Comparison of ENCODE assay signal across 1 cellular context in the genomic region with DNA sequence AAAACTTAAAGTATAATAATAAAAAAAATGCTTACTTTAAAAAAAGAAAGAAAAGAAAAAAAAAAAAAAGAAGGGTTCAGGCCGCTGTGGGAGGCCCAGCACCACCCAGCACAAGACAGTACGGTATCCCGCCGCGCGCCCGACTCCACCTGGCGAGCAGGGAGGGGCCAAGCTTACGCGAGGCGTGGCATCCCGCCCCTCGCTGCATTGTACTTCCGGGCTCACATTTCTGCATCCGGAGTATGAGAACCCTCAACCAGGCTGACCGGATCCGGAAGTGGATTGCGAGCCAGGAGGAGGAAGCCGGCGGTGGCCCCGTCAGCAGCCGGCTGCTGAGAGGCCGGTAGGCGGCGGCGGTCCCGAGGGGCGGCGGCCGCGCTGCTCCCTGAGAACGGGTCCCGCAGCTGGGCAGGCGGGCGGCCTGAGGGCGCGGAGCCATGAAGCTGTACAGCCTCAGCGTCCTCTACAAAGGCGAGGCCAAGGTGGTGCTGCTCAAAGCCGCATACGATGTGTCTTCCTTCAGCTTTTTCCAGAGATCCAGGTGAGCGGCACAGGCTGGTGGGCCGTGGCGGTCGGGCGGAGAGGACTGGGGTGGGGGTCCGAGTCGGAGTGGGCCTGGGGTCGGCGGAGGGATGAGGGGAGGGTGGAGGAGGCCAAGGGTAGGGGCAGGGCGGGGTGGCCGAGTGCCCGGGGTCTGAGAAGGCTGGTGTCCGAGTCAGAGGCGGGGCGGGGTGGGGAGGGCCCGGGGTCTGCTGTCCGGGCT.
TF ChIP-seq lines count a peak whose summit lies in the region.

A gene (plus strand): TSS at position 280 of the 763 bp plus-strand sequence. CDS start 158 bp downstream, at position 438.

TF ChIP-seq in IMR-90, 13 proteins besides CTCF, POLR2A, EP300 and RAD21 (continued from another document):
- TF ChIP-seq, protein P1, sequence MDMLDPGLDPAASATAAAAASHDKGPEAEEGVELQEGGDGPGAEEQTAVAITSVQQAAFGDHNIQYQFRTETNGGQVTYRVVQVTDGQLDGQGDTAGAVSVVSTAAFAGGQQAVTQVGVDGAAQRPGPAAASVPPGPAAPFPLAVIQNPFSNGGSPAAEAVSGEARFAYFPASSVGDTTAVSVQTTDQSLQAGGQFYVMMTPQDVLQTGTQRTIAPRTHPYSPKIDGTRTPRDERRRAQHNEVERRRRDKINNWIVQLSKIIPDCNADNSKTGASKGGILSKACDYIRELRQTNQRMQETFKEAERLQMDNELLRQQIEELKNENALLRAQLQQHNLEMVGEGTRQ (IDR thresholded peaks at IDR 0.05; ENCODE audit: low read depth, low read length), result no peak
- TF ChIP-seq MXI1 (IDR thresholded peaks at IDR 0.05; ENCODE audit: borderline replicate concordance, low read depth, low read length) (peak; percentile 75; the same call in 1 of the 2 replicates), RFX5 (IDR thresholded peaks at IDR 0.05; ENCODE audit: low read depth, low read length) (no peak), MAZ (IDR thresholded peaks at IDR 0.05; ENCODE audit: borderline replicate concordance, low read depth, low read length) (peak; percentile 45; the same call in 1 of the 2 replicates), SMC3 (IDR thresholded peaks at IDR 0.05; ENCODE audit: low read depth, low read length) (peak; percentile 32)
TF ChIP-seq in IMR-90: peak in this region for 3.
